Comparison of ENCODE assay signal across 34 cellular contexts in the genomic region with DNA sequence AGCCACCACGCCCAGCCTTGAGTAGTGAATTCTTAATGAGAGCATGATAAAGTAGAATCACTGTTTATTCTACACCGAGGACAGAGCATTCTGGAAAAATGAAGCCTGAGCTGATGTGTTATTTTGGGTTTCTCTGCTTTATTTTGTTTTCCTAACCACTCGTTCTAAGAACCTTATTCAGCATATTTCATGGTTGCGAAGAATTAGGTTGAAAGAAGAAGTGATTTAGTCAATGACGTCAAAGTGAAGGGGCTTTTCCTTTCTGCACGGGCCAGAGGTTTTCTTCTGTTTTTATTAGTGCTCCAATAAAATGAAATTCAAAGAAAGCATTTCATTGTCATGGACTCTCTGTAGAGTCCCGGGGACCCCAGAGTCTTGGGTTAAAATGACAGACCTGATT.
"Had no signal": no experiment of that assay in that cellular context is flagged by ENCODE, and none has a peak within 500 bp of the region (broad histone marks: within the 10 kb centered on the region; RNA-seq: fewer than 3 reads in every experiment).

No MANE protein-coding gene starts in this region.

- H3K9me3 Mint-ChIP-seq: activated CD4-positive, alpha-beta memory T cell treated with anti-CD3 and anti-CD28 coated beads for 36 hours; activated CD4-positive, alpha-beta T cell treated with anti-CD3 and anti-CD28 coated beads, Interleukin-2, amount 10 ng/mL, durations not matched to agents 24 days and 14 days; activated naive CD4-positive, alpha-beta T cell treated with anti-CD3 and anti-CD28 coated beads, Interleukin-2, amount 10 ng/mL, durations not matched to agents 7 days and 5 days; activated naive CD4-positive, alpha-beta T cell treated with anti-CD3 and anti-CD28 coated beads, Interleukin-2, amount 50 U/mL, for 72 hours; activated naive CD8-positive, alpha-beta T cell treated with anti-CD3 and anti-CD28 coated beads, Interleukin-2, amount 10 ng/mL, durations not matched to agents 7 days and 5 days; activated T-helper 1 cell treated with anti-CD3 and anti-CD28 coated beads, Interleukin-12 subunit alpha, Interleukin-12 subunit beta, Interleukin-2, Interleukin-4 antibody, amounts not matched to agents 30 ng/mL and 10 ng/mL and 1 ng/mL, durations not matched to agents 14 hours and 24 hours and 36 hours; activated T-helper 2 cell treated with anti-CD3 and anti-CD28 coated beads, Interferon-gamma antibody, Interleukin-2, Interleukin-4, amounts not matched to agents 10 μg/mL and 5 μg/mL and 100 μg/mL, durations not matched to agents 14 hours and 24 hours and 36 hours; brain; central memory CD8-positive, alpha-beta T cell had no signal

- ATAC-seq: activated CD4-positive, alpha-beta T cell treated with anti-CD3 and anti-CD28 coated beads for 36 hours; activated CD8-positive, alpha-beta memory T cell treated with anti-CD3 and anti-CD28 coated beads, Interleukin-2, amount 10 ng/mL, durations not matched to agents 7 days and 5 days; activated CD8-positive, alpha-beta T cell treated with anti-CD3 and anti-CD28 coated beads, Interleukin-2, amount 10 ng/mL, durations not matched to agents 7 days and 5 days; activated naive CD4-positive, alpha-beta T cell treated with anti-CD3 and anti-CD28 coated beads, Interleukin-2, amount 50 U/mL, for 72 hours; gastroesophageal sphincter had no signal

- H3K9me3 ChIP-seq: ascending aorta, breast epithelium, esophagus squamous epithelium, gastroesophageal sphincter, heart right ventricle had no signal

- H3K36me3 ChIP-seq: ascending aorta, breast epithelium, cardiac muscle cell, esophagus squamous epithelium, gastroesophageal sphincter, heart right ventricle had no signal

- FAIRE-seq: endometrium, endothelial cell of umbilical vein had no signal

- DNase-seq: activated CD4-positive, alpha-beta memory T cell treated with anti-CD3 and anti-CD28 coated beads for 36 hours; activated CD4-positive, alpha-beta T cell treated with anti-CD3 and anti-CD28 coated beads for 36 hours; activated CD4-positive, alpha-beta T cell treated with anti-CD3 and anti-CD28 coated beads, Interleukin-2, amount 10 ng/mL, durations not matched to agents 24 days and 14 days; activated CD4-positive, CD25-positive, alpha-beta regulatory T cell; activated CD4-positive, CD25-positive, alpha-beta regulatory T cell treated with anti-CD3 and anti-CD28 coated beads, Interleukin-2, amount 50 U/mL, for 72 hours; activated CD8-positive, alpha-beta memory T cell treated with anti-CD3 and anti-CD28 coated beads, Interleukin-2, amount 10 ng/mL, durations not matched to agents 7 days and 5 days; activated CD8-positive, alpha-beta memory T cell treated with anti-CD3 and anti-CD28 coated beads, Interleukin-2, amount 50 U/mL, for 4 hours; activated CD8-positive, alpha-beta T cell treated with anti-CD3 and anti-CD28 coated beads, Interleukin-2, amount 10 ng/mL, durations not matched to agents 7 days and 5 days; activated effector memory CD4-positive, alpha-beta T cell treated with anti-CD3 and anti-CD28 coated beads, Interleukin-2, amount 50 U/mL, for 16 hours; activated naive CD4-positive, alpha-beta T cell; activated naive CD4-positive, alpha-beta T cell treated with anti-CD3 and anti-CD28 coated beads, Interleukin-2, amount 10 ng/mL, durations not matched to agents 7 days and 5 days; activated naive CD8-positive, alpha-beta T cell treated with anti-CD3 and anti-CD28 coated beads, Interleukin-2, amount 10 ng/mL, durations not matched to agents 7 days and 5 days; activated T-cell treated with anti-CD3 and anti-CD28 coated beads, Interleukin-2, amount 50 U/mL, for 1 hour; activated T-cell treated with anti-CD3 and anti-CD28 coated beads, Interleukin-2, amount 50 U/mL, for 48 hours; dermis blood vessel endothelial cell; effector CD4-positive, alpha-beta T cell; esophagus squamous epithelium; foreskin melanocyte; heart right ventricle; T-helper 1 cell; T-helper 2 cell had no signal

- H3K27ac Mint-ChIP-seq: activated CD4-positive, alpha-beta memory T cell treated with anti-CD3 and anti-CD28 coated beads for 36 hours; activated CD4-positive, alpha-beta T cell treated with anti-CD3 and anti-CD28 coated beads for 36 hours; activated CD4-positive, alpha-beta T cell treated with anti-CD3 and anti-CD28 coated beads, Interleukin-2, amount 10 ng/mL, durations not matched to agents 24 days and 14 days; activated CD8-positive, alpha-beta memory T cell treated with anti-CD3 and anti-CD28 coated beads, Interleukin-2, amount 10 ng/mL, durations not matched to agents 7 days and 5 days; activated CD8-positive, alpha-beta T cell treated with anti-CD3 and anti-CD28 coated beads, Interleukin-2, amount 10 ng/mL, durations not matched to agents 7 days and 5 days; activated naive CD4-positive, alpha-beta T cell treated with anti-CD3 and anti-CD28 coated beads, Interleukin-2, amount 10 ng/mL, durations not matched to agents 7 days and 5 days; activated naive CD4-positive, alpha-beta T cell treated with anti-CD3 and anti-CD28 coated beads, Interleukin-2, amount 50 U/mL, for 72 hours; activated naive CD8-positive, alpha-beta T cell treated with anti-CD3 and anti-CD28 coated beads, Interleukin-2, amount 10 ng/mL, durations not matched to agents 7 days and 5 days; activated T-helper 1 cell treated with anti-CD3 and anti-CD28 coated beads, Interleukin-12 subunit alpha, Interleukin-12 subunit beta, Interleukin-2, Interleukin-4 antibody, amounts not matched to agents 30 ng/mL and 10 ng/mL and 1 ng/mL, durations not matched to agents 14 hours and 24 hours and 36 hours; activated T-helper 2 cell treated with anti-CD3 and anti-CD28 coated beads, Interferon-gamma antibody, Interleukin-2, Interleukin-4, amounts not matched to agents 10 μg/mL and 5 μg/mL and 100 μg/mL, durations not matched to agents 14 hours and 24 hours and 36 hours had no signal

- H3K27me3 Mint-ChIP-seq: activated CD4-positive, alpha-beta memory T cell treated with anti-CD3 and anti-CD28 coated beads for 36 hours; activated CD4-positive, alpha-beta T cell treated with anti-CD3 and anti-CD28 coated beads for 36 hours; central memory CD8-positive, alpha-beta T cell had no signal

- H3K27me3 ChIP-seq: ascending aorta, breast epithelium, cardiac muscle cell, esophagus squamous epithelium had no signal

- H3K4me1 ChIP-seq: ascending aorta, breast epithelium, esophagus squamous epithelium, gastroesophageal sphincter had no signal

- H3K4me1 Mint-ChIP-seq: activated naive CD8-positive, alpha-beta T cell treated with anti-CD3 and anti-CD28 coated beads, Interleukin-2, amount 10 ng/mL, durations not matched to agents 7 days and 5 days had no signal

- H3K4me3 ChIP-seq: ascending aorta, breast epithelium, cardiac muscle cell, coronary artery, esophagus squamous epithelium, gastroesophageal sphincter, heart right ventricle had no signal

- H3K4me3 Mint-ChIP-seq: activated CD4-positive, alpha-beta memory T cell treated with anti-CD3 and anti-CD28 coated beads for 36 hours; activated CD4-positive, alpha-beta T cell treated with anti-CD3 and anti-CD28 coated beads for 36 hours; activated CD4-positive, alpha-beta T cell treated with anti-CD3 and anti-CD28 coated beads, Interleukin-2, amount 10 ng/mL, durations not matched to agents 24 days and 14 days; activated CD8-positive, alpha-beta memory T cell treated with anti-CD3 and anti-CD28 coated beads, Interleukin-2, amount 10 ng/mL, durations not matched to agents 7 days and 5 days; activated CD8-positive, alpha-beta T cell treated with anti-CD3 and anti-CD28 coated beads, Interleukin-2, amount 10 ng/mL, durations not matched to agents 7 days and 5 days; activated naive CD4-positive, alpha-beta T cell treated with anti-CD3 and anti-CD28 coated beads, Interleukin-2, amount 10 ng/mL, durations not matched to agents 7 days and 5 days; activated naive CD8-positive, alpha-beta T cell treated with anti-CD3 and anti-CD28 coated beads, Interleukin-2, amount 10 ng/mL, durations not matched to agents 7 days and 5 days; activated T-helper 1 cell treated with anti-CD3 and anti-CD28 coated beads, Interleukin-12 subunit alpha, Interleukin-12 subunit beta, Interleukin-2, Interleukin-4 antibody, amounts not matched to agents 30 ng/mL and 10 ng/mL and 1 ng/mL, durations not matched to agents 14 hours and 24 hours and 36 hours; central memory CD8-positive, alpha-beta T cell had no signal

- H3K36me3 Mint-ChIP-seq: activated CD4-positive, alpha-beta memory T cell treated with anti-CD3 and anti-CD28 coated beads for 36 hours; activated naive CD4-positive, alpha-beta T cell treated with anti-CD3 and anti-CD28 coated beads, Interleukin-2, amount 10 ng/mL, durations not matched to agents 7 days and 5 days; activated naive CD4-positive, alpha-beta T cell treated with anti-CD3 and anti-CD28 coated beads, Interleukin-2, amount 50 U/mL, for 72 hours; activated naive CD8-positive, alpha-beta T cell treated with anti-CD3 and anti-CD28 coated beads, Interleukin-2, amount 10 ng/mL, durations not matched to agents 7 days and 5 days; brain had no signal

- H3K27ac ChIP-seq: ascending aorta, breast epithelium, cardiac muscle cell, epithelial cell of prostate, esophagus squamous epithelium, gastroesophageal sphincter had no signal
